In genomic region chr11:130180491-130180890, GRCh38 we compare ENCODE assay signal across 9 cellular contexts. TPM values are rescaled to one million over a fixed set of nuclear protein-coding genes. Genes with fewer than 3 reads are reported as not detected.
DNase-seq lines count a peak whose midpoint lies in the region; ATAC-seq and TF ChIP-seq lines count a peak whose summit lies in the region.
"Had no signal": no experiment of that assay in that cellular context is flagged by ENCODE, and none has a peak within 500 bp of the region (broad histone marks: within the 10 kb centered on the region; RNA-seq: fewer than 3 reads in every experiment).

No MANE protein-coding gene starts in this region.

- no peaks in the 10 kb centered on the region for H3K79me2 ChIP-seq in parathyroid adenoma

- peak; percentile 63 for ATAC-seq in GM18499 (IDR thresholded peaks at IDR 0.05; ENCODE audit: insufficient read depth, unreplicated experiment)

- H3K27me3 ChIP-seq in colonic mucosa (no peaks in the 10 kb centered on the region), parathyroid adenoma (ENCODE audit: control insufficient read depth, insufficient read depth, low read length) (no peaks in the 10 kb centered on the region), ascending aorta (no peaks in the 10 kb centered on the region), HAP-1 (ENCODE audit: low read depth) (no peaks in the 10 kb centered on the region)
- H3K27me3 ChIP-seq: neutrophil had no signal

- peak overlapping the region; percentile 50 for H2AFZ ChIP-seq in parathyroid adenoma

- peaks cover 8% of the 10 kb centered on the region for H3K27me3 Mint-ChIP-seq in activated T-cell treated with anti-CD3 and anti-CD28 coated beads, Interleukin-2, amount 50 U/mL, for 24 hours

- H3K4me3 Mint-ChIP-seq in activated T-cell treated with anti-CD3 and anti-CD28 coated beads, Interleukin-2, amount 50 U/mL, for 24 hours = no peak overlapping the region

- peak overlapping the region; percentile 37 for H3K4me3 ChIP-seq in LNCaP clone FGC (ENCODE audit: low read depth, low read length)
- H3K4me3 ChIP-seq in colonic mucosa = no peak overlapping the region
- H3K4me3 ChIP-seq in parathyroid adenoma (ENCODE audit: low read depth, low read length) = peak overlapping the region; percentile 29
- no peak overlapping the region for H3K4me3 ChIP-seq in ascending aorta
- no peak overlapping the region for H3K4me3 ChIP-seq in HAP-1

- in situ Hi-C loops in HAP-1 (cut with MboI; ENCODE audit: low sequenced_read_pairs) = no loop called here

- no peak for DNase-seq in LNCaP clone FGC (ENCODE audit: low read depth)
- DNase-seq in colonic mucosa = peak; percentile 43
- no peak for DNase-seq in ascending aorta (ENCODE audit: low spot score in 2 of 2)
- DNase-seq in HAP-1 (ENCODE audit: low spot score in 2 of 2) = no peak
- no peak for DNase-seq in activated T-cell treated with anti-CD3 and anti-CD28 coated beads, Interleukin-2, amount 50 U/mL, for 24 hours
- DNase-seq in GOT3 (lab: John Stamatoyannopoulos, UW) = no peak

- H3K4me1 ChIP-seq in colonic mucosa (peaks cover 24% of the 10 kb centered on the region), parathyroid adenoma (peaks cover 30% of the 10 kb centered on the region), ascending aorta (no peaks in the 10 kb centered on the region), HAP-1 (no peaks in the 10 kb centered on the region)

- H3K4me1 Mint-ChIP-seq in activated T-cell treated with anti-CD3 and anti-CD28 coated beads, Interleukin-2, amount 50 U/mL, for 24 hours (ENCODE audit: low read depth) = no peaks in the 10 kb centered on the region

- peak overlapping the region; percentile 65 for H3K4me2 ChIP-seq in parathyroid adenoma (ENCODE audit: low read length)

- H3K36me3 Mint-ChIP-seq in activated T-cell treated with anti-CD3 and anti-CD28 coated beads, Interleukin-2, amount 50 U/mL, for 24 hours (ENCODE audit: low read depth) = no peaks in the 10 kb centered on the region

- H3K36me3 ChIP-seq in colonic mucosa (no peaks in the 10 kb centered on the region), parathyroid adenoma (ENCODE audit: control insufficient read depth, insufficient read depth, low read length) (no peaks in the 10 kb centered on the region), ascending aorta (no peaks in the 10 kb centered on the region), HAP-1 (replicated peaks) (no peaks in the 10 kb centered on the region)
- H3K36me3 ChIP-seq: neutrophil had no signal

- intact Hi-C loops in colonic mucosa (cut with DNase I) (no loop called here), ascending aorta (cut with DNase I) (no loop called here)

- no peaks in the 10 kb centered on the region for H3K9me3 ChIP-seq in colonic mucosa
- H3K9me3 ChIP-seq in parathyroid adenoma (ENCODE audit: control insufficient read depth, low read length) = no peaks in the 10 kb centered on the region
- H3K9me3 ChIP-seq in ascending aorta = no peaks in the 10 kb centered on the region
- H3K9me3 ChIP-seq in HAP-1 = no peaks in the 10 kb centered on the region
- H3K9me3 ChIP-seq: neutrophil had no signal

- no peak overlapping the region for H3K27ac Mint-ChIP-seq in activated T-cell treated with anti-CD3 and anti-CD28 coated beads, Interleukin-2, amount 50 U/mL, for 24 hours

- peaks cover 2% of the 10 kb centered on the region for H3K9me3 Mint-ChIP-seq in activated T-cell treated with anti-CD3 and anti-CD28 coated beads, Interleukin-2, amount 50 U/mL, for 24 hours

- H3K9ac ChIP-seq in colonic mucosa (ENCODE audit: low read depth in 2 of 2, low read length in 2 of 2) (peak overlapping the region; percentile 63 to 89), parathyroid adenoma (no peak overlapping the region)

- H3K27ac ChIP-seq in colonic mucosa = peak overlapping the region; percentile 94
- H3K27ac ChIP-seq in parathyroid adenoma = peak overlapping the region; percentile 91
- H3K27ac ChIP-seq in ascending aorta = no peak overlapping the region
- H3K27ac ChIP-seq: neutrophil had no signal

- TF ChIP-seq CTCF in LNCaP clone FGC (IDR thresholded peaks at IDR 0.05; ENCODE audit: control insufficient read depth, extremely low read depth, insufficient read depth) = no peak
- no peak for TF ChIP-seq CTCF in colonic mucosa (IDR thresholded peaks at IDR 0.05)
- no peak for TF ChIP-seq CTCF in parathyroid adenoma (IDR thresholded peaks at IDR 0.05)
- no peak for TF ChIP-seq CTCF in ascending aorta (IDR thresholded peaks at IDR 0.05)

RNA-seq across cellular contexts. Expression of gene ST14, which starts 20.9 kb away (rescaled TPM):
- total RNA-seq in colonic mucosa (100 to 1,000 TPM; 537 to 604 TPM), ascending aorta (5.4 TPM)

Comparison
In these comparisons a context has a peak if more than half of its experiments do, and no peak if none do; other contexts are left out.
1. H3K4me3 ChIP-seq: peak in LNCaP clone FGC (single experiment) and parathyroid adenoma (single experiment); none in colonic mucosa (single experiment), ascending aorta (0 of 2) and HAP-1 (single experiment).
2. H3K27ac ChIP-seq: peak in colonic mucosa (single experiment) and parathyroid adenoma (single experiment); none in ascending aorta (0 of 2).
3. RNA of gene ST14, which starts 20.9 kb away (total RNA-seq): 537 to 604 TPM in colonic mucosa; 5.4 TPM in ascending aorta (single experiment); every median in the first group is over 10 times any median in the second.